Comparison of ENCODE assay signal across 24 cellular contexts in the genomic region with DNA sequence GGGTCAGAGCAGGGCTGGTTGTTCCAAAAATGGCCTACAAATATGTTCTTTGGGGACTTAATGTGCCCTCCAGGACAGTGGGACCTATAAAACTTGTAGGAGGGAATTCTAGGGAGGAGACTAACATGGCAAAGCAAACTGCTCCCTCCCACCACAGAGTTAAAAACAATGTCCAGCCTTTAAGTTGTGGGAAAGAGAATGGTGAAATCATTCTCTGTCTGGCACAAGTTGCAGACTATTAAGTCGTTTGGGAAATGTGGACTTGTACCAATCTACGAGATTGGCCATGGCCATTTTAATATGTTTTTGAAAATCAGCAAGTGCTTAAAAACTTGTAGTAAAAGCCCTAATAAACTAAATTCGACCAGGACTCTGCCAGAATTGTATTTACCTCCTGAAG. TPM values are rescaled to one million over a fixed set of nuclear protein-coding genes. Genes with fewer than 3 reads are reported as not detected.
DNase-seq lines count a peak whose midpoint lies in the region; ATAC-seq and TF ChIP-seq lines count a peak whose summit lies in the region.
"Had no signal": no experiment of that assay in that cellular context is flagged by ENCODE, and none has a peak within 500 bp of the region (broad histone marks: within the 10 kb centered on the region; RNA-seq: fewer than 3 reads in every experiment).

No MANE protein-coding gene starts in this region.

- no peak overlapping the region for H4K8ac ChIP-seq in mesenchymal stem cell (ENCODE audit: low read length)

- H2BK120ac ChIP-seq in mesenchymal stem cell (ENCODE audit: low read depth, low read length): no peak overlapping the region

- 71% methylated on average over 2 of the region's 3 CpGs for WGBS in mesenchymal stem cell
- 78 to 80% methylated on average over 3 of the region's 3 CpGs for WGBS in endodermal cell (ENCODE audit: insufficient coverage in 1 of 2, insufficient read length in 1 of 2), 2 experiments

- no peak overlapping the region for H3K4me2 ChIP-seq in mesenchymal stem cell (ENCODE audit: low read length, poor library complexity, severe bottlenecking)
- H3K4me2 ChIP-seq: A549 had no signal

- H3K79me1 ChIP-seq in mesenchymal stem cell (replicated peaks; ENCODE audit: low read length, poor library complexity, severe bottlenecking): no peaks in the 10 kb centered on the region

- H3K9me3 Mint-ChIP-seq in endodermal cell: peaks cover 3% of the 10 kb centered on the region

- H2AFZ ChIP-seq in mesenchymal stem cell (ENCODE audit: low read depth, low read length): no peak overlapping the region
- H2AFZ ChIP-seq: parathyroid adenoma had no signal

- no peak overlapping the region for H3K27ac Mint-ChIP-seq in endodermal cell
- H3K27ac Mint-ChIP-seq: activated naive CD8-positive, alpha-beta T cell; brain; immature natural killer cell; nephron had no signal

- H3K4me3 Mint-ChIP-seq in endodermal cell: no peak overlapping the region
- H3K4me3 Mint-ChIP-seq: activated naive CD8-positive, alpha-beta T cell; brain; immature natural killer cell; nephron had no signal

- H3K27me3 ChIP-seq in RWPE2 (ENCODE audit: insufficient read depth, poor library complexity, severe bottlenecking) (no peaks in the 10 kb centered on the region), mesenchymal stem cell (ENCODE audit: control insufficient read depth in 1 of 2, insufficient read depth in 1 of 2, low read length in 2 of 2) (no peaks in the 10 kb centered on the region), SJCRH30 (no peaks in the 10 kb centered on the region), endodermal cell (ENCODE audit: control insufficient read depth, insufficient read depth, low read length, poor library complexity, severe bottlenecking) (no peaks in the 10 kb centered on the region)
- H3K27me3 ChIP-seq: foreskin keratinocyte, right lobe of liver had no signal

- H3K4me3 ChIP-seq in AG10803 (ENCODE audit: low read length): no peak overlapping the region
- H3K4me3 ChIP-seq in RWPE2 (ENCODE audit: severe bottlenecking): no peak overlapping the region
- no peak overlapping the region for H3K4me3 ChIP-seq in choroid plexus epithelial cell (ENCODE audit: low read depth, low read length)
- H3K4me3 ChIP-seq in mesenchymal stem cell (ENCODE audit: insufficient read depth in 1 of 2, low read depth in 1 of 2, low read length in 2 of 2): no peak overlapping the region
- H3K4me3 ChIP-seq in SJCRH30: no peak overlapping the region
- no peak overlapping the region for H3K4me3 ChIP-seq in endodermal cell (ENCODE audit: low read length)
- H3K4me3 ChIP-seq: A549, left ventricle myocardium inferior, right lobe of liver had no signal

- no peaks in the 10 kb centered on the region for H3K27me3 Mint-ChIP-seq in endodermal cell (ENCODE audit: insufficient read depth)
- H3K27me3 Mint-ChIP-seq: brain had no signal

- DNase-seq in AG10803 (ENCODE audit: low read depth): peak; percentile 65
- DNase-seq in RWPE2 (ENCODE audit: low spot score): no peak
- DNase-seq in choroid plexus epithelial cell (ENCODE audit: low read depth): peak; percentile 59
- peak; percentile 25 for DNase-seq in mesenchymal stem cell
- DNase-seq in COLO829 (ENCODE audit: low spot score): no peak
- DNase-seq in SJCRH30: no peak
- no peak for DNase-seq in endodermal cell
- DNase-seq: activated CD4-positive, CD25-positive, alpha-beta regulatory T cell treated with anti-CD3 and anti-CD28 coated beads, Interleukin-2, amount 50 U/mL, for 72 hours; foreskin keratinocyte; immature natural killer cell; KG1; left ventricle myocardium inferior; NCI-H187 treated with DMSO at 0.1 percent for 48 hours; NCI-H774; right lobe of liver; stimulated activated CD8-positive, alpha-beta memory T cell treated with anti-CD3 and anti-CD28 coated beads, Interleukin-4, amount 100 ng/mL, for 48 hours; trophoblast cell had no signal

- H4K91ac ChIP-seq in mesenchymal stem cell (ENCODE audit: low read length): no peak overlapping the region

- no peaks in the 10 kb centered on the region for H3K9me3 ChIP-seq in RWPE2 (ENCODE audit: severe bottlenecking)
- no peaks in the 10 kb centered on the region for H3K9me3 ChIP-seq in mesenchymal stem cell (ENCODE audit: control insufficient read depth, low read length)
- H3K9me3 ChIP-seq in SJCRH30 (replicated peaks): no peaks in the 10 kb centered on the region
- H3K9me3 ChIP-seq in endodermal cell (ENCODE audit: control insufficient read depth, low read length): no peaks in the 10 kb centered on the region
- H3K9me3 ChIP-seq: A549, left ventricle myocardium inferior, right lobe of liver had no signal

- no peak overlapping the region for H3K4ac ChIP-seq in mesenchymal stem cell (ENCODE audit: low read depth in 1 of 2, low read length in 2 of 2)

- H3K18ac ChIP-seq in mesenchymal stem cell (ENCODE audit: low read depth in 1 of 2, low read length in 2 of 2): no peak overlapping the region

- H2BK15ac ChIP-seq in mesenchymal stem cell (ENCODE audit: low read depth, poor library complexity, severe bottlenecking): no peak overlapping the region

- no peak overlapping the region for H2BK12ac ChIP-seq in mesenchymal stem cell (ENCODE audit: low read length in 2 of 2)

- no peak overlapping the region for H2AK5ac ChIP-seq in mesenchymal stem cell (ENCODE audit: low read length, severe bottlenecking)

- TF ChIP-seq CTCF in AG10803 (conservative IDR thresholded peaks at IDR 0.05; ENCODE audit: low read length) (no peak), RWPE2 (IDR thresholded peaks at IDR 0.05; ENCODE audit: poor library complexity, severe bottlenecking) (no peak), choroid plexus epithelial cell (conservative IDR thresholded peaks at IDR 0.05; ENCODE audit: low read depth, low read length) (no peak), endodermal cell (conservative IDR thresholded peaks at IDR 0.05) (no peak)

- H3K14ac ChIP-seq in mesenchymal stem cell (ENCODE audit: low read length in 2 of 2): no peak overlapping the region

- ATAC-seq in RWPE2 (ENCODE audit: low read depth): no peak
- ATAC-seq in GM18861 (IDR thresholded peaks at IDR 0.05; ENCODE audit: unreplicated experiment): no peak
- ATAC-seq: A549, foreskin keratinocyte, right lobe of liver had no signal

- H3K27ac ChIP-seq in RWPE2 (ENCODE audit: poor library complexity, severe bottlenecking) (peak overlapping the region; percentile 46), mesenchymal stem cell (ENCODE audit: low read length, poor library complexity, severe bottlenecking) (no peak overlapping the region), SJCRH30 (no peak overlapping the region), endodermal cell (ENCODE audit: low read depth, low read length) (no peak overlapping the region)
- H3K27ac ChIP-seq: A549, C4-2B, foreskin keratinocyte, left ventricle myocardium inferior, parathyroid adenoma, right lobe of liver had no signal

- no peaks in the 10 kb centered on the region for H3K4me1 Mint-ChIP-seq in endodermal cell
- H3K4me1 Mint-ChIP-seq: immature natural killer cell had no signal

- H3K9ac ChIP-seq in mesenchymal stem cell (ENCODE audit: low read length) (peak overlapping the region; percentile 27), endodermal cell (ENCODE audit: extremely low read depth, low read length, poor library complexity, severe bottlenecking) (no peak overlapping the region)
- H3K9ac ChIP-seq: parathyroid adenoma had no signal

- H3K4me1 ChIP-seq in RWPE2 (ENCODE audit: insufficient read depth, poor library complexity, severe bottlenecking): peaks cover 9% of the 10 kb centered on the region
- H3K4me1 ChIP-seq in mesenchymal stem cell (ENCODE audit: control insufficient read depth, insufficient read depth, low read depth, low read length): no peaks in the 10 kb centered on the region
- H3K4me1 ChIP-seq in SJCRH30: no peaks in the 10 kb centered on the region
- no peaks in the 10 kb centered on the region for H3K4me1 ChIP-seq in endodermal cell (ENCODE audit: control insufficient read depth, insufficient read depth, low read length)
- H3K4me1 ChIP-seq: A549, foreskin keratinocyte, left ventricle myocardium inferior, parathyroid adenoma, right lobe of liver had no signal

- no peaks in the 10 kb centered on the region for H3K36me3 ChIP-seq in RWPE2 (ENCODE audit: low read depth)
- H3K36me3 ChIP-seq in mesenchymal stem cell (ENCODE audit: control insufficient read depth in 1 of 2, insufficient read depth in 2 of 2, low read depth in 1 of 2, low read length in 2 of 2): no peaks in the 10 kb centered on the region
- H3K36me3 ChIP-seq in SJCRH30: no peaks in the 10 kb centered on the region
- no peaks in the 10 kb centered on the region for H3K36me3 ChIP-seq in endodermal cell (ENCODE audit: control insufficient read depth, insufficient read depth, low read length)
- H3K36me3 ChIP-seq: left ventricle myocardium inferior, right lobe of liver had no signal

- H2BK5ac ChIP-seq in mesenchymal stem cell (ENCODE audit: low read depth, low read length, poor library complexity, severe bottlenecking): no peak overlapping the region

- no peaks in the 10 kb centered on the region for H3K36me3 Mint-ChIP-seq in endodermal cell (ENCODE audit: low read depth)
- H3K36me3 Mint-ChIP-seq: immature natural killer cell had no signal

- no peak overlapping the region for H3K23ac ChIP-seq in mesenchymal stem cell (ENCODE audit: low read length in 2 of 2)

RNA-seq across cellular contexts. Expression of a gene that starts 32.2 kb away (rescaled TPM):
- polyA plus RNA-seq in mesenchymal stem cell (2013, experiment 1 of 2): not detected
- not detected for polyA plus RNA-seq in mesenchymal stem cell (2013, experiment 2 of 2)
- 0.53 and 1.0 TPM in 2 replicates for total RNA-seq in SJCRH30 (2014; rRNA removed; shearing (Covaris generic))
- total RNA-seq in endodermal cell: not detected
- 0.75 TPM for polyA plus RNA-seq in endodermal cell (2013, experiment 1 of 2)
- polyA plus RNA-seq in endodermal cell (2013, experiment 2 of 2): 0.91 TPM
- total RNA-seq: foreskin keratinocyte, left ventricle myocardium inferior had no signal
- polyA plus RNA-seq: foreskin keratinocyte, immature natural killer cell had no signal

Comparison
In these comparisons a context has a peak if more than half of its experiments do, and no peak if none do; other contexts are left out.
1. DNase-seq: peak in AG10803 (single experiment), choroid plexus epithelial cell (single experiment) and mesenchymal stem cell (single experiment); none in RWPE2 (single experiment), COLO829 (single experiment), SJCRH30 (0 of 2) and endodermal cell (single experiment).